Comparison of ENCODE assay signal across 24 cellular contexts in genomic region chr12:33628087-33628486, GRCh38.
DNase-seq lines count a peak whose midpoint lies in the region; ATAC-seq and TF ChIP-seq lines count a peak whose summit lies in the region.
"Had no signal": no experiment of that assay in that cellular context is flagged by ENCODE, and none has a peak within 500 bp of the region (broad histone marks: within the 10 kb centered on the region; RNA-seq: fewer than 3 reads in every experiment).

No MANE protein-coding gene starts in this region.

- H2AFZ ChIP-seq in PC-3 (ENCODE audit: low read length): no peak overlapping the region

- no peaks in the 10 kb centered on the region for H3F3A ChIP-seq in PC-3 (ENCODE audit: low read length, unreplicated experiment)

- peak; percentile 26 for DNase-seq in PC-3
- no peak for DNase-seq in endodermal cell
- DNase-seq in stimulated activated naive CD8-positive, alpha-beta T cell treated with anti-CD3 and anti-CD28 coated beads, Interleukin-15, amount 100 ng/mL, for 72 hours: no peak
- no peak for DNase-seq in retina
- DNase-seq: activated CD4-positive, alpha-beta memory T cell treated with anti-CD3 and anti-CD28 coated beads for 36 hours; activated CD4-positive, CD25-positive, alpha-beta regulatory T cell; activated CD8-positive, alpha-beta memory T cell treated with anti-CD3 and anti-CD28 coated beads, Interleukin-2, amount 50 U/mL, for 48 hours; anterior cingulate cortex; dermis blood vessel endothelial cell; glutamatergic neuron; kidney; NCI-H1092 treated with DMSO at 0.1 percent for 48 hours; NCI-H2029; NCI-H69; Right ventricle myocardium superior; trophoblast cell had no signal

- peaks cover 10% of the 10 kb centered on the region for H3K4me1 Mint-ChIP-seq in endodermal cell
- no peaks in the 10 kb centered on the region for H3K4me1 Mint-ChIP-seq in stimulated activated naive CD8-positive, alpha-beta T cell treated with anti-CD3 and anti-CD28 coated beads, Interleukin-15, amount 100 ng/mL, for 72 hours
- H3K4me1 Mint-ChIP-seq: activated naive CD4-positive, alpha-beta T cell treated with anti-CD3 and anti-CD28 coated beads, Interleukin-2, amount 50 U/mL, for 24 hours; activated T-helper 17 cell treated with anti-CD3 and anti-CD28 coated beads, Interleukin-2, amount 50 U/mL, for 72 hours had no signal

- H3K36me3 Mint-ChIP-seq in endodermal cell (ENCODE audit: low read depth): no peaks in the 10 kb centered on the region
- H3K36me3 Mint-ChIP-seq: activated CD4-positive, alpha-beta memory T cell treated with anti-CD3 and anti-CD28 coated beads for 36 hours; activated naive CD4-positive, alpha-beta T cell treated with anti-CD3 and anti-CD28 coated beads, Interleukin-2, amount 50 U/mL, for 24 hours had no signal

- H3K79me2 ChIP-seq in PC-3 (ENCODE audit: low read length): no peaks in the 10 kb centered on the region

- WGBS in endodermal cell (ENCODE audit: insufficient coverage in 1 of 2, insufficient read length in 1 of 2), 2 experiments: 100% methylated on average over 1 of the region's 1 CpG; no CpG with 5 or more reads in 1 of the 2 experiments

- no peak overlapping the region for H3K27ac Mint-ChIP-seq in endodermal cell
- no peak overlapping the region for H3K27ac Mint-ChIP-seq in stimulated activated naive CD8-positive, alpha-beta T cell treated with anti-CD3 and anti-CD28 coated beads, Interleukin-15, amount 100 ng/mL, for 72 hours
- H3K27ac Mint-ChIP-seq: activated CD4-positive, alpha-beta memory T cell treated with anti-CD3 and anti-CD28 coated beads for 36 hours; activated naive CD4-positive, alpha-beta T cell treated with anti-CD3 and anti-CD28 coated beads, Interleukin-2, amount 50 U/mL, for 24 hours; activated T-helper 17 cell treated with anti-CD3 and anti-CD28 coated beads, Interleukin-2, amount 50 U/mL, for 72 hours had no signal

- no peaks in the 10 kb centered on the region for H3K9me3 Mint-ChIP-seq in endodermal cell
- no peaks in the 10 kb centered on the region for H3K9me3 Mint-ChIP-seq in stimulated activated naive CD8-positive, alpha-beta T cell treated with anti-CD3 and anti-CD28 coated beads, Interleukin-15, amount 100 ng/mL, for 72 hours
- H3K9me3 Mint-ChIP-seq: activated T-helper 17 cell treated with anti-CD3 and anti-CD28 coated beads, Interleukin-2, amount 50 U/mL, for 72 hours had no signal

- no peak overlapping the region for H3K4me3 Mint-ChIP-seq in endodermal cell
- H3K4me3 Mint-ChIP-seq in stimulated activated naive CD8-positive, alpha-beta T cell treated with anti-CD3 and anti-CD28 coated beads, Interleukin-15, amount 100 ng/mL, for 72 hours: no peak overlapping the region
- H3K4me3 Mint-ChIP-seq: activated CD4-positive, alpha-beta memory T cell treated with anti-CD3 and anti-CD28 coated beads for 36 hours; activated naive CD4-positive, alpha-beta T cell treated with anti-CD3 and anti-CD28 coated beads, Interleukin-2, amount 50 U/mL, for 24 hours; activated T-helper 17 cell treated with anti-CD3 and anti-CD28 coated beads, Interleukin-2, amount 50 U/mL, for 72 hours had no signal

- H3K4me2 ChIP-seq in PC-3 (ENCODE audit: low read length): no peak overlapping the region
- H3K4me2 ChIP-seq: A549 had no signal

- POLR2A ChIA-PET in PC-3 (lab: Charles Lee; ENCODE audit: unreplicated experiment): interaction anchor here (0.7 kb wide), 1 partner anchor 402 kb away, joined by 3 read pairs; no protein-coding TSS in a partner anchor

- H3K27me3 Mint-ChIP-seq in endodermal cell (ENCODE audit: insufficient read depth): no peaks in the 10 kb centered on the region
- H3K27me3 Mint-ChIP-seq in stimulated activated naive CD8-positive, alpha-beta T cell treated with anti-CD3 and anti-CD28 coated beads, Interleukin-15, amount 100 ng/mL, for 72 hours: no peaks in the 10 kb centered on the region
- H3K27me3 Mint-ChIP-seq: activated CD4-positive, alpha-beta memory T cell treated with anti-CD3 and anti-CD28 coated beads for 36 hours; activated naive CD4-positive, alpha-beta T cell treated with anti-CD3 and anti-CD28 coated beads, Interleukin-2, amount 50 U/mL, for 24 hours; activated T-helper 17 cell treated with anti-CD3 and anti-CD28 coated beads, Interleukin-2, amount 50 U/mL, for 72 hours had no signal

- no peaks in the 10 kb centered on the region for H4K20me1 ChIP-seq in PC-3 (ENCODE audit: low read length)

- H3K27ac ChIP-seq in 22Rv1 (no peak overlapping the region), PC-3 (ENCODE audit: low read length) (no peak overlapping the region), endodermal cell (ENCODE audit: low read depth, low read length) (no peak overlapping the region)
- H3K27ac ChIP-seq: A549 had no signal

- no peaks in the 10 kb centered on the region for H3K9me2 ChIP-seq in PC-3 (replicated peaks; ENCODE audit: low read length)

- TF ChIP-seq CTCF in 22Rv1 (IDR thresholded peaks at IDR 0.05) (peak; percentile 44), PC-3 (conservative IDR thresholded peaks at IDR 0.05; ENCODE audit: low read depth, low read length) (peak; percentile 57), endodermal cell (conservative IDR thresholded peaks at IDR 0.05) (peak; percentile 74)

- H3K9me3 ChIP-seq in PC-3 (ENCODE audit: low read length): no peaks in the 10 kb centered on the region
- no peaks in the 10 kb centered on the region for H3K9me3 ChIP-seq in endodermal cell (ENCODE audit: control insufficient read depth, low read length)
- H3K9me3 ChIP-seq: A549 had no signal

- H3K27me3 ChIP-seq in PC-3 (ENCODE audit: low read length) (no peaks in the 10 kb centered on the region), endodermal cell (ENCODE audit: control insufficient read depth, insufficient read depth, low read length, poor library complexity, severe bottlenecking) (no peaks in the 10 kb centered on the region)

- H3K4me3 ChIP-seq in PC-3 (ENCODE audit: low read length): no peak overlapping the region
- H3K4me3 ChIP-seq in endodermal cell (ENCODE audit: low read length): no peak overlapping the region
- H3K4me3 ChIP-seq: A549, lung had no signal

- H3K9ac ChIP-seq in PC-3 (ENCODE audit: low read length) (no peak overlapping the region), endodermal cell (ENCODE audit: extremely low read depth, low read length, poor library complexity, severe bottlenecking) (no peak overlapping the region)

- intact Hi-C loops in PC-3 (cut with micrococcal nuclease): no loop called here

- no TSS peak for BruUV-seq in PC-3 (replicated peaks; lab: Mats Ljungman, UMichigan)

- no peaks in the 10 kb centered on the region for H3K36me3 ChIP-seq in PC-3 (ENCODE audit: low read depth, low read length)
- no peaks in the 10 kb centered on the region for H3K36me3 ChIP-seq in endodermal cell (ENCODE audit: control insufficient read depth, insufficient read depth, low read length)

- CTCF ChIA-PET in PC-3 (lab: Charles Lee): no interaction called here

- no peaks in the 10 kb centered on the region for H3K4me1 ChIP-seq in PC-3 (ENCODE audit: insufficient read depth, low read length)
- H3K4me1 ChIP-seq in endodermal cell (ENCODE audit: control insufficient read depth, insufficient read depth, low read length): no peaks in the 10 kb centered on the region
- H3K4me1 ChIP-seq: A549 had no signal

- ATAC-seq in HG02610 (IDR thresholded peaks at IDR 0.05; ENCODE audit: unreplicated experiment) (peak; percentile 50), PC-3 (peak; percentile 58; the same call in 1 of the 2 replicates), GM18861 (IDR thresholded peaks at IDR 0.05; ENCODE audit: unreplicated experiment) (no peak), GM21717 (IDR thresholded peaks at IDR 0.05; ENCODE audit: unreplicated experiment) (no peak)
- ATAC-seq in stimulated activated naive CD8-positive, alpha-beta T cell treated with anti-CD3 and anti-CD28 coated beads, Interleukin-15, amount 100 ng/mL, for 72 hours: no peak
- ATAC-seq: A549; activated T-helper 17 cell treated with anti-CD3 and anti-CD28 coated beads, Interleukin-2, amount 50 U/mL, for 72 hours had no signal

Comparison
In these comparisons a context has a peak if more than half of its experiments do, and no peak if none do; other contexts are left out.
1. ATAC-seq: peak in HG02610 (single experiment) and PC-3 (single experiment); none in stimulated activated naive CD8-positive, alpha-beta T cell treated with anti-CD3 and anti-CD28 coated beads, Interleukin-15, amount 100 ng/mL, for 72 hours (single experiment), GM18861 (single experiment) and GM21717 (single experiment).
2. Peak in every context shown above with its lines, with median percentiles within 50 percentile points of each other: CTCF ChIP-seq.